Comparison of ENCODE assay signal across 26 cellular contexts in the genomic region with DNA sequence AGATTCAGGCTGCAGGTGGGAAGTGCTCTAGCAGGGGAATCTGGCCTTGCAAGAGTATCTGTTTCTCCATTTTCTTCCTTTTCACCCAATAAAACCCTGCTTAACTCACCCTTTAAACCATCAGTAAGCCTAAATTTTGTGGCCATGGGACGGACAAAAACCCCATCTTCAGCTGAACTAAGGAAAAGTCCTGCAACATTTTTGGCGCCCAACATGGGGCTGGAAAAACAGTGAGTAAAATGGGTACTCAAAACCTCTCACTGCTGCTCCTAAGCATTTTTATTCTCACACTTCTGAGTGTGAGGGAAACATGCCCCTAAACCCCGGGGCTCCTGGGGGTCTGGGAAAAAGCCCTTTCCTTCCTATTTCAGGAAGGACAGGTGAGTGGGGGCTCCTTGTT.
DNase-seq lines count a peak whose midpoint lies in the region; ATAC-seq and TF ChIP-seq lines count a peak whose summit lies in the region.
"Had no signal": no experiment of that assay in that cellular context is flagged by ENCODE, and none has a peak within 500 bp of the region (broad histone marks: within the 10 kb centered on the region; RNA-seq: fewer than 3 reads in every experiment).

No MANE protein-coding gene starts in this region.

- H3K9me3 Mint-ChIP-seq in GM23338 (peaks cover 55% of the 10 kb centered on the region), HFFc6 (peaks cover 54% of the 10 kb centered on the region)

- no peak for ATAC-seq in GM23338
- no peak for ATAC-seq in HG02763 (IDR thresholded peaks at IDR 0.05; ENCODE audit: unreplicated experiment)
- ATAC-seq: activated naive CD4-positive, alpha-beta T cell treated with anti-CD3 and anti-CD28 coated beads, Interleukin-2, amount 50 U/mL, for 72 hours; natural killer cell; PC-3; stimulated activated naive B cell treated with anti-CD40 and anti-IgM and Interleukin-4, amounts not matched to agents 10 μg/mL and 1 μg/mL and 100 μg/mL, for 72 hours had no signal

- no peaks in the 10 kb centered on the region for H3K4me1 ChIP-seq in GM23338 (ENCODE audit: insufficient read depth)
- H3K4me1 ChIP-seq: parathyroid adenoma, sigmoid colon had no signal

- intact Hi-C loops in cardiac septum (cut with DNase I), result no loop called here

- H3K79me2 ChIP-seq in GM23338 (replicated peaks; ENCODE audit: insufficient read depth), result no peaks in the 10 kb centered on the region
- H3K79me2 ChIP-seq: parathyroid adenoma had no signal

- H2AFZ ChIP-seq in GM23338, result no peak overlapping the region
- H2AFZ ChIP-seq: parathyroid adenoma had no signal

- no peak overlapping the region for H3K27ac Mint-ChIP-seq in GM23338
- H3K27ac Mint-ChIP-seq in HFFc6, result no peak overlapping the region
- H3K27ac Mint-ChIP-seq: activated CD4-positive, alpha-beta memory T cell treated with anti-CD3 and anti-CD28 coated beads for 36 hours; activated naive CD4-positive, alpha-beta T cell treated with anti-CD3 and anti-CD28 coated beads, Interleukin-2, amount 50 U/mL, for 72 hours; CD4-positive, alpha-beta T cell; dendritic cell treated with granulocyte-macrophage colony-stimulating factor and Interleukin-4, amounts not matched to agents 40 ng/mL and 50 ng/mL, for 4 days; natural killer cell; stimulated activated naive B cell treated with anti-CD40 and anti-IgM and Interleukin-4, amounts not matched to agents 10 μg/mL and 1 μg/mL and 100 μg/mL, for 72 hours had no signal

- H3K36me3 Mint-ChIP-seq in GM23338 (ENCODE audit: low read depth), result peaks cover 68% of the 10 kb centered on the region
- H3K36me3 Mint-ChIP-seq in HFFc6 (ENCODE audit: low read depth), result peaks cover 9% of the 10 kb centered on the region; the same call in 1 of the 2 replicates
- H3K36me3 Mint-ChIP-seq: activated CD4-positive, alpha-beta memory T cell treated with anti-CD3 and anti-CD28 coated beads for 36 hours; stimulated activated naive B cell treated with anti-CD40 and anti-IgM and Interleukin-4, amounts not matched to agents 10 μg/mL and 1 μg/mL and 100 μg/mL, for 72 hours had no signal

- no peak overlapping the region for H3K4me3 Mint-ChIP-seq in GM23338
- no peak overlapping the region for H3K4me3 Mint-ChIP-seq in HFFc6
- H3K4me3 Mint-ChIP-seq: activated CD4-positive, alpha-beta memory T cell treated with anti-CD3 and anti-CD28 coated beads for 36 hours; CD4-positive, alpha-beta T cell; dendritic cell treated with granulocyte-macrophage colony-stimulating factor and Interleukin-4, amounts not matched to agents 40 ng/mL and 50 ng/mL, for 4 days; natural killer cell; stimulated activated naive B cell treated with anti-CD40 and anti-IgM and Interleukin-4, amounts not matched to agents 10 μg/mL and 1 μg/mL and 100 μg/mL, for 72 hours had no signal

- no peaks in the 10 kb centered on the region for H3K9me2 ChIP-seq in GM23338 (ENCODE audit: insufficient read depth)

- H3K27me3 Mint-ChIP-seq in GM23338 (ENCODE audit: insufficient read depth, low read depth, poor library complexity) (no peaks in the 10 kb centered on the region), HFFc6 (ENCODE audit: insufficient read depth) (no peaks in the 10 kb centered on the region)
- H3K27me3 Mint-ChIP-seq: activated CD4-positive, alpha-beta memory T cell treated with anti-CD3 and anti-CD28 coated beads for 36 hours; CD4-positive, alpha-beta T cell; dendritic cell treated with granulocyte-macrophage colony-stimulating factor and Interleukin-4, amounts not matched to agents 40 ng/mL and 50 ng/mL, for 4 days; stimulated activated naive B cell treated with anti-CD40 and anti-IgM and Interleukin-4, amounts not matched to agents 10 μg/mL and 1 μg/mL and 100 μg/mL, for 72 hours had no signal

- no peaks in the 10 kb centered on the region for H3K27me3 ChIP-seq in GM23338 (ENCODE audit: insufficient read depth)
- H3K27me3 ChIP-seq: sigmoid colon had no signal

- H3K27ac ChIP-seq in GM23338 (ENCODE audit: low read depth), result no peak overlapping the region
- H3K27ac ChIP-seq: epithelial cell of prostate, parathyroid adenoma, sigmoid colon, WERI-Rb-1 had no signal

- no peaks in the 10 kb centered on the region for H3F3A ChIP-seq in GM23338 (replicated peaks; ENCODE audit: low read depth)

- H4K20me1 ChIP-seq in GM23338 (replicated peaks; ENCODE audit: insufficient read depth), result no peaks in the 10 kb centered on the region

- no peak overlapping the region for H3K4me2 ChIP-seq in GM23338

- 0 out of 2 replicates have a peak, but pooled peaks cover 6% of the 10 kb centered on the region for H3K36me3 ChIP-seq in GM23338 (ENCODE audit: insufficient read depth)
- H3K36me3 ChIP-seq: sigmoid colon, WERI-Rb-1 had no signal

- TF ChIP-seq CTCF in GM23338 (conservative IDR thresholded peaks at IDR 0.05; ENCODE audit: low read depth in 2 of 2), result no peak
- TF ChIP-seq CTCF in choroid plexus epithelial cell (conservative IDR thresholded peaks at IDR 0.05; ENCODE audit: low read depth, low read length), result no peak
- no peak for TF ChIP-seq CTCF in HFFc6 (IDR thresholded peaks at IDR 0.05)

- H3K4me1 Mint-ChIP-seq in GM23338 (peaks cover 6% of the 10 kb centered on the region), HFFc6 (ENCODE audit: low read depth) (no peaks in the 10 kb centered on the region)
- H3K4me1 Mint-ChIP-seq: natural killer cell; stimulated activated naive B cell treated with anti-CD40 and anti-IgM and Interleukin-4, amounts not matched to agents 10 μg/mL and 1 μg/mL and 100 μg/mL, for 72 hours had no signal

- H3K4me3 ChIP-seq in GM23338 (no peak overlapping the region), choroid plexus epithelial cell (ENCODE audit: low read depth, low read length) (no peak overlapping the region)
- H3K4me3 ChIP-seq: sigmoid colon had no signal

- DNase-seq in GM23338 (ENCODE audit: low spot score), result peak; percentile 43
- DNase-seq in NCI-H226, result peak; percentile 11
- peak; percentile 11 for DNase-seq in choroid plexus epithelial cell (ENCODE audit: low read depth)
- DNase-seq in iris pigment epithelial cell (ENCODE audit: low read depth), result peak; percentile 16
- no peak for DNase-seq in HFFc6
- no peak for DNase-seq in cardiac septum (ENCODE audit: low spot score)
- DNase-seq in stimulated activated CD4-positive, alpha-beta T cell treated with anti-CD3 and anti-CD28 coated beads, Interleukin-2, amount 100 ng/mL, for 48 hours, result no peak
- DNase-seq: activated CD4-positive, alpha-beta memory T cell treated with anti-CD3 and anti-CD28 coated beads for 36 hours; activated T-cell treated with anti-CD3 and anti-CD28 coated beads, Interleukin-2, amount 50 U/mL, for 48 hours; CD4-positive, alpha-beta T cell; head of caudate nucleus; natural killer cell; NCI-H1417 treated with DMSO at 0.1 percent for 48 hours; NCI-H2171; NCI-H774; PC-3; SIG-M5; sigmoid colon; stimulated activated naive B cell treated with anti-CD40 and anti-IgM and Interleukin-4, amounts not matched to agents 10 μg/mL and 1 μg/mL and 100 μg/mL, for 72 hours; T-helper 1 cell; WERI-Rb-1 had no signal

TF ChIP-seq in GM23338, 12 proteins besides CTCF, POLR2A, EP300 and RAD21 (continues in another document):
- TF ChIP-seq, protein P1, sequence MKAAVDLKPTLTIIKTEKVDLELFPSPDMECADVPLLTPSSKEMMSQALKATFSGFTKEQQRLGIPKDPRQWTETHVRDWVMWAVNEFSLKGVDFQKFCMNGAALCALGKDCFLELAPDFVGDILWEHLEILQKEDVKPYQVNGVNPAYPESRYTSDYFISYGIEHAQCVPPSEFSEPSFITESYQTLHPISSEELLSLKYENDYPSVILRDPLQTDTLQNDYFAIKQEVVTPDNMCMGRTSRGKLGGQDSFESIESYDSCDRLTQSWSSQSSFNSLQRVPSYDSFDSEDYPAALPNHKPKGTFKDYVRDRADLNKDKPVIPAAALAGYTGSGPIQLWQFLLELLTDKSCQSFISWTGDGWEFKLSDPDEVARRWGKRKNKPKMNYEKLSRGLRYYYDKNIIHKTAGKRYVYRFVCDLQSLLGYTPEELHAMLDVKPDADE (IDR thresholded peaks at IDR 0.05), result no peak
- TF ChIP-seq STAT1 (IDR thresholded peaks at IDR 0.05; ENCODE audit: unreplicated experiment) (no peak), EZH2phosphoT487 (IDR thresholded peaks at IDR 0.05; ENCODE audit: unreplicated experiment) (no peak), EZH2 (IDR thresholded peaks at IDR 0.05; ENCODE audit: low read depth, unreplicated experiment) (no peak), CREB1 (CRISPR knock-in tag; IDR thresholded peaks at IDR 0.05; ENCODE audit: low read depth) (no peak)

Comparison
In these comparisons a context has a peak if more than half of its experiments do, and no peak if none do; other contexts are left out.
1. DNase-seq: peak in GM23338 (single experiment), NCI-H226 (single experiment), choroid plexus epithelial cell (single experiment) and iris pigment epithelial cell (single experiment); none in HFFc6 (single experiment), cardiac septum (single experiment) and stimulated activated CD4-positive, alpha-beta T cell treated with anti-CD3 and anti-CD28 coated beads, Interleukin-2, amount 100 ng/mL, for 48 hours (0 of 2).